Comparison of ENCODE assay signal across 3 cellular contexts in genomic region chr17:38460082-38460715, GRCh38.
TF ChIP-seq lines count a peak whose summit lies in the region.

No MANE protein-coding gene starts in this region.

TF ChIP-seq in GM23338, 12 proteins besides CTCF, POLR2A, EP300 and RAD21 (continues in another document):
- no peak for TF ChIP-seq EZH2phosphoT487 (IDR thresholded peaks at IDR 0.05; ENCODE audit: unreplicated experiment)
- TF ChIP-seq STAT1 (IDR thresholded peaks at IDR 0.05; ENCODE audit: unreplicated experiment), result no peak
- no peak for TF ChIP-seq ZNF114 (CRISPR knock-in tag; IDR thresholded peaks at IDR 0.05)
- TF ChIP-seq JUNB (IDR thresholded peaks at IDR 0.05; ENCODE audit: unreplicated experiment), result no peak
- TF ChIP-seq NANOG (IDR thresholded peaks at IDR 0.05; ENCODE audit: borderline replicate concordance), result no peak
- TF ChIP-seq ZNF331 (CRISPR knock-in tag; IDR thresholded peaks at IDR 0.05; ENCODE audit: low read depth), result no peak
- TF ChIP-seq POLR2AphosphoS5 (IDR thresholded peaks at IDR 0.05; ENCODE audit: low read depth), result no peak
- TF ChIP-seq CREB1 (CRISPR knock-in tag; IDR thresholded peaks at IDR 0.05; ENCODE audit: low read depth), result no peak
- TF ChIP-seq ZNF462 (CRISPR knock-in tag; IDR thresholded peaks at IDR 0.05), result no peak

TF ChIP-seq in K562, 482 proteins besides CTCF, POLR2A, EP300 and RAD21 (continues in another document):
- TF ChIP-seq FOXA3 (CRISPR knock-in tag; conservative IDR thresholded peaks at IDR 0.05 in 1 of 2, IDR thresholded peaks at IDR 0.05 in 1 of 2) (0 out of 4 replicates have a peak, but pooled peaks of 1 of the 2 experiments have one; percentile 12), RB1 (IDR thresholded peaks at IDR 0.05; ENCODE audit: low read depth) (no peak), TOE1 (IDR thresholded peaks at IDR 0.05; ENCODE audit: borderline replicate concordance) (peak; percentile 85), TOE1 (CRISPR knock-in tag; IDR thresholded peaks at IDR 0.05; ENCODE audit: borderline replicate concordance, low read depth) (no peak), SMC3 (conservative IDR thresholded peaks at IDR 0.05; ENCODE audit: insufficient read depth, low read depth, low read length) (no peak), ZNF280A (IDR thresholded peaks at IDR 0.05; ENCODE audit: low read depth, partially characterized antibody) (no peak), CREBBP (IDR thresholded peaks at IDR 0.05; ENCODE audit: low read depth, low read length) (no peak), CTCFL (IDR thresholded peaks at IDR 0.05; ENCODE audit: borderline replicate concordance, insufficient read depth, low read depth, low read length, poor library complexity, severe bottlenecking) (no peak), ZNF57 (CRISPR knock-in tag; IDR thresholded peaks at IDR 0.05) (no peak), ETS1 (conservative IDR thresholded peaks at IDR 0.05; ENCODE audit: control insufficient read depth, low read depth, low read length) (no peak), SMAD3 (CRISPR knock-in tag; conservative IDR thresholded peaks at IDR 0.05) (no peak), CLOCK (CRISPR knock-in tag; IDR thresholded peaks at IDR 0.05; ENCODE audit: borderline replicate concordance) (no peak), LEF1 (IDR thresholded peaks at IDR 0.05) (0 out of 2 replicates have a peak, but pooled peaks have one; percentile 13), TFAM (CRISPR knock-in tag; conservative IDR thresholded peaks at IDR 0.05) (no peak), CEBPB (tag; IDR thresholded peaks at IDR 0.05) (no peak), CXXC5 (CRISPR knock-in tag; IDR thresholded peaks at IDR 0.05) (peak; percentile 57; the same call in 1 of the 2 replicates), BMI1 (IDR thresholded peaks at IDR 0.05; ENCODE audit: low read length) (no peak), BRCA1 (IDR thresholded peaks at IDR 0.05) (no peak), BRCA1 (CRISPR knock-in tag; IDR thresholded peaks at IDR 0.05) (no peak), USF2 (CRISPR knock-in tag; IDR thresholded peaks at IDR 0.05) (peak; percentile 77), SMARCC2 (IDR thresholded peaks at IDR 0.05; ENCODE audit: low read depth) (no peak), MAFF (IDR thresholded peaks at IDR 0.05; ENCODE audit: low read length) (no peak), ZNF23 (CRISPR knock-in tag; IDR thresholded peaks at IDR 0.05) (no peak), JUNB (CRISPR knock-in tag; conservative IDR thresholded peaks at IDR 0.05) (no peak)

TF ChIP-seq in HepG2, 621 proteins besides CTCF, POLR2A, EP300 and RAD21:
- TF ChIP-seq ZNF788 (CRISPR knock-in tag; IDR thresholded peaks at IDR 0.05; ENCODE audit: borderline replicate concordance) (no peak), ZNF263 (CRISPR knock-in tag; IDR thresholded peaks at IDR 0.05) (peak; percentile 56)
